12 cellular contexts compared by ENCODE assay signal in the genomic region with DNA sequence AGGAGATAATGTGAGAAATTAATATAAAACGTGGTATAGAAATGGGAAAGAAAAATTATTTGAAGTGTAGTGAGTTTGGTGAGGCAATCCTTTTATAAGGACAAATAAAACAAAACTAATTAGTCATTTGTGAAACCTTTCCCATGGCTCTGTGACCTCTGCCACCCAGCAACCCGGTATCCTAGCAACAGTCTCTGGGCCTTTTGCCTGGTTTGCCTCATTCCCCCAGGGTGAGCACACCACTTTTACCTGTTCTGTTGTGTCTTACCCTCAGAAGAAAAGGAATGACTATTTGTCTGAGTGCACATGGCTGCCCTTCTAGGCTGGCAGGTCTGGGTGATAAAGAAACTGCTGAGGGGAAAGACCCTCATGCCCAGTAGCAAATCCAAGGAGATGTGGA. TPM values are rescaled to one million over a fixed set of nuclear protein-coding genes. Genes with fewer than 3 reads are reported as not detected.
DNase-seq lines count a peak whose midpoint lies in the region; ATAC-seq and TF ChIP-seq lines count a peak whose summit lies in the region.
"Had no signal": no experiment of that assay in that cellular context is flagged by ENCODE, and none has a peak within 500 bp of the region (broad histone marks: within the 10 kb centered on the region; RNA-seq: fewer than 3 reads in every experiment).

No MANE protein-coding gene starts in this region.

- ATAC-seq in upper lobe of right lung, result peak; percentile 41

- TF ChIP-seq POLR2A in vagina (IDR thresholded peaks at IDR 0.05), result no peak

- H3K27me3 ChIP-seq in upper lobe of right lung (no peaks in the 10 kb centered on the region), vagina (no peaks in the 10 kb centered on the region)
- H3K27me3 ChIP-seq: BLaER1 treated with 17β-estradiol and CSF1 and Interleukin-3, amounts not matched to agents 10 nM and 100 nM had no signal

- DNase-seq in activated naive CD4-positive, alpha-beta T cell treated with anti-CD3 and anti-CD28 coated beads for 36 hours, result peak; percentile 16
- DNase-seq in activated naive CD4-positive, alpha-beta T cell (lab: John Stamatoyannopoulos, UW), result no peak
- DNase-seq in islet precursor cell (peak; percentile 80), upper lobe of right lung (no peak), vagina (ENCODE audit: extremely low spot score in 2 of 2) (no peak), NCI-H82 treated with DMSO at 0.1 percent for 48 hours (lab: John Stamatoyannopoulos, UW; ENCODE audit: unreplicated experiment) (no peak), HuH-7 (ENCODE audit: low spot score) (no peak)
- DNase-seq: activated CD4-positive, alpha-beta T cell treated with anti-CD3 and anti-CD28 coated beads, Interleukin-2, amount 50 U/mL, for 4 hours; hippocampal formation had no signal

- no peak overlapping the region for H3K4me3 ChIP-seq in upper lobe of right lung
- no peak overlapping the region for H3K4me3 ChIP-seq in vagina
- H3K4me3 ChIP-seq: BLaER1 treated with 17β-estradiol and CSF1 and Interleukin-3, amounts not matched to agents 10 nM and 100 nM had no signal

- CTCF ChIA-PET in activated naive CD4-positive, alpha-beta T cell treated with anti-CD3 and anti-CD28 coated beads for 36 hours (lab: Charles Lee), result no interaction called here

- no peaks in the 10 kb centered on the region for H3K9me3 Mint-ChIP-seq in activated naive CD4-positive, alpha-beta T cell treated with anti-CD3 and anti-CD28 coated beads for 36 hours

- H3K27ac Mint-ChIP-seq in activated naive CD4-positive, alpha-beta T cell treated with anti-CD3 and anti-CD28 coated beads for 36 hours, result no peak overlapping the region

- H3K27me3 Mint-ChIP-seq in activated naive CD4-positive, alpha-beta T cell treated with anti-CD3 and anti-CD28 coated beads for 36 hours (ENCODE audit: low read depth), result no peaks in the 10 kb centered on the region

- H3K9me3 ChIP-seq in upper lobe of right lung (no peaks in the 10 kb centered on the region), vagina (no peaks in the 10 kb centered on the region)
- H3K9me3 ChIP-seq: BLaER1 treated with 17β-estradiol and CSF1 and Interleukin-3, amounts not matched to agents 10 nM and 100 nM had no signal

- H3K36me3 ChIP-seq in upper lobe of right lung (no peaks in the 10 kb centered on the region), vagina (no peaks in the 10 kb centered on the region)
- H3K36me3 ChIP-seq: BLaER1 treated with 17β-estradiol and CSF1 and Interleukin-3, amounts not matched to agents 10 nM and 100 nM had no signal

- H3K4me3 Mint-ChIP-seq in activated naive CD4-positive, alpha-beta T cell treated with anti-CD3 and anti-CD28 coated beads for 36 hours, result no peak overlapping the region

- TF ChIP-seq CTCF in VCaP (conservative IDR thresholded peaks at IDR 0.05), result no peak
- no peak for TF ChIP-seq CTCF in upper lobe of right lung (IDR thresholded peaks at IDR 0.05)
- no peak for TF ChIP-seq CTCF in vagina (IDR thresholded peaks at IDR 0.05)

- intact Hi-C loops in activated naive CD4-positive, alpha-beta T cell treated with anti-CD3 and anti-CD28 coated beads for 36 hours (cut with micrococcal nuclease), result no loop called here
- intact Hi-C loops in upper lobe of right lung (cut with DNase I) (no loop called here), vagina (cut with DNase I) (no loop called here)

- H3K27ac ChIP-seq in VCaP (peak overlapping the region; percentile 56), upper lobe of right lung (no peak overlapping the region), vagina (no peak overlapping the region)

- no peaks in the 10 kb centered on the region for H3K36me3 Mint-ChIP-seq in activated naive CD4-positive, alpha-beta T cell treated with anti-CD3 and anti-CD28 coated beads for 36 hours (ENCODE audit: low read depth)

- H3K4me1 ChIP-seq in upper lobe of right lung (no peaks in the 10 kb centered on the region), vagina (no peaks in the 10 kb centered on the region)

- peaks cover 7% of the 10 kb centered on the region for H3K4me1 Mint-ChIP-seq in activated naive CD4-positive, alpha-beta T cell treated with anti-CD3 and anti-CD28 coated beads for 36 hours (ENCODE audit: low read depth)

RNA-seq across cellular contexts. Expression of gene OVAAL, which starts 21.5 kb away (rescaled TPM):
- not detected for total RNA-seq in activated naive CD4-positive, alpha-beta T cell treated with anti-CD3 and anti-CD28 coated beads for 36 hours
- total RNA-seq in upper lobe of right lung (not detected), vagina (not detected)
- total RNA-seq: omental fat pad had no signal

RNA-seq across cellular contexts. Expression of gene XPR1, which starts 51.6 kb away (rescaled TPM):
- total RNA-seq in activated naive CD4-positive, alpha-beta T cell treated with anti-CD3 and anti-CD28 coated beads for 36 hours, result 10 to 100 TPM; 14.8 to 18.1 TPM
- total RNA-seq in upper lobe of right lung (23.5 TPM), vagina (12.0 TPM)

Comparison
In these comparisons a context has a peak if more than half of its experiments do, and no peak if none do; other contexts are left out.
1. DNase-seq: peak in activated naive CD4-positive, alpha-beta T cell treated with anti-CD3 and anti-CD28 coated beads for 36 hours (single experiment) and islet precursor cell (single experiment); none in activated naive CD4-positive, alpha-beta T cell (0 of 4), upper lobe of right lung (single experiment), vagina (0 of 2), NCI-H82 treated with DMSO at 0.1 percent for 48 hours (single experiment) and HuH-7 (single experiment).